Comparison of ENCODE assay signal across 1 cellular context in the genomic region with DNA sequence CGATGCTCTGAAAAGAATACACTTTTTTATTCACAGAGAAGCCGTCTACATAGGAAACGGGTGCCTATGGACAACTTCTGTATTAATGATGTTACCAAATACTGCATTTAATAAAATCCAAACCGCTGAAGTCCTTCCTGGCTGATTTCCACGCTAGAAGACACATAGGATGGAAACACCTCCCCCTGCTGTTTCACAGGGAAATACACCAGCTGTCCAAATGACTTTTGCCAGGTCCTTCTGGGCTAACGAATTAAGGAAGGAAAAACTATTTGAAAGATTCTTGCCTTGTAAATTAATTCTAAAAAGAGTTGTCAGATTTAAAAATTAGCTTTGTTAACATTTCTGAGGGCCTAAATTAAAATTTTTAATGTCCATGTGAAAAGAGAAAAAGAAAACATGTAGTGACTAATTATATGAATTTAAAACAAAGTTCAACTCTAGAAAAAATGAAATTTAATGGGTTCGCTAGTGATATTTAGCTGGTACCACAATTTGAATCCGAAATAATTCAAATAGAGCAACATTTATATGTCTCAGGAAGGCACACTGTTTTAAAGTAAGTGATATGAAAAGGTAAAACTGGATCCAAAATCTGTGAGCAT.
TF ChIP-seq lines count a peak whose summit lies in the region.

No MANE protein-coding gene starts in this region.

TF ChIP-seq in WTC11, 78 proteins besides CTCF, POLR2A, EP300 and RAD21 (continued from another document):
- TF ChIP-seq, protein P1, sequence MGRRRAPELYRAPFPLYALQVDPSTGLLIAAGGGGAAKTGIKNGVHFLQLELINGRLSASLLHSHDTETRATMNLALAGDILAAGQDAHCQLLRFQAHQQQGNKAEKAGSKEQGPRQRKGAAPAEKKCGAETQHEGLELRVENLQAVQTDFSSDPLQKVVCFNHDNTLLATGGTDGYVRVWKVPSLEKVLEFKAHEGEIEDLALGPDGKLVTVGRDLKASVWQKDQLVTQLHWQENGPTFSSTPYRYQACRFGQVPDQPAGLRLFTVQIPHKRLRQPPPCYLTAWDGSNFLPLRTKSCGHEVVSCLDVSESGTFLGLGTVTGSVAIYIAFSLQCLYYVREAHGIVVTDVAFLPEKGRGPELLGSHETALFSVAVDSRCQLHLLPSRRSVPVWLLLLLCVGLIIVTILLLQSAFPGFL (CRISPR knock-in tag; IDR thresholded peaks at IDR 0.05; ENCODE audit: borderline replicate concordance), result no peak
- no peak for TF ChIP-seq TCF7 (CRISPR knock-in tag; IDR thresholded peaks at IDR 0.05; ENCODE audit: low read depth)
- TF ChIP-seq, protein P2, sequence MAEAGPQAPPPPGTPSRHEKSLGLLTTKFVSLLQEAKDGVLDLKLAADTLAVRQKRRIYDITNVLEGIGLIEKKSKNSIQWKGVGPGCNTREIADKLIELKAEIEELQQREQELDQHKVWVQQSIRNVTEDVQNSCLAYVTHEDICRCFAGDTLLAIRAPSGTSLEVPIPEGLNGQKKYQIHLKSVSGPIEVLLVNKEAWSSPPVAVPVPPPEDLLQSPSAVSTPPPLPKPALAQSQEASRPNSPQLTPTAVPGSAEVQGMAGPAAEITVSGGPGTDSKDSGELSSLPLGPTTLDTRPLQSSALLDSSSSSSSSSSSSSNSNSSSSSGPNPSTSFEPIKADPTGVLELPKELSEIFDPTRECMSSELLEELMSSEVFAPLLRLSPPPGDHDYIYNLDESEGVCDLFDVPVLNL (CRISPR knock-in tag; IDR thresholded peaks at IDR 0.05; ENCODE audit: borderline replicate concordance, low read depth), result no peak
- no peak for TF ChIP-seq ZNF423 (CRISPR knock-in tag; IDR thresholded peaks at IDR 0.05)
- TF ChIP-seq CREB1 (CRISPR knock-in tag; IDR thresholded peaks at IDR 0.05), result no peak
- TF ChIP-seq, protein P3, sequence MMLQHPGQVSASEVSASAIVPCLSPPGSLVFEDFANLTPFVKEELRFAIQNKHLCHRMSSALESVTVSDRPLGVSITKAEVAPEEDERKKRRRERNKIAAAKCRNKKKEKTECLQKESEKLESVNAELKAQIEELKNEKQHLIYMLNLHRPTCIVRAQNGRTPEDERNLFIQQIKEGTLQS (CRISPR knock-in tag; conservative IDR thresholded peaks at IDR 0.05), result no peak
- no peak for TF ChIP-seq GABPB1 (CRISPR knock-in tag; IDR thresholded peaks at IDR 0.05)
